24 cellular contexts compared by ENCODE assay signal in genomic region chr7:99019523-99020412, GRCh38.
A peak's percentile ranks its signal among the peaks of the same experiment; 100 is the strongest.
DNase-seq lines count a peak whose midpoint lies in the region; ATAC-seq, FAIRE-seq and TF ChIP-seq lines count a peak whose summit lies in the region.
"Had no signal": no experiment of that assay in that cellular context is flagged by ENCODE, and none has a peak within 500 bp of the region (broad histone marks: within the 10 kb centered on the region; RNA-seq: fewer than 3 reads in every experiment).

No MANE protein-coding gene starts in this region.

- H3K4ac ChIP-seq in H9 (ENCODE audit: low read depth, low read length), result no peak overlapping the region

- no peak overlapping the region for H3T11ph ChIP-seq in H9 (ENCODE audit: low read length)

- no peak overlapping the region for H2BK20ac ChIP-seq in H9 (ENCODE audit: low read depth, low read length, poor library complexity, severe bottlenecking)

- no peak overlapping the region for H2AK5ac ChIP-seq in H9 (ENCODE audit: insufficient read length, low read length)

- H3K56ac ChIP-seq in H9 (ENCODE audit: insufficient read length, low read depth, low read length), result no peak overlapping the region

- no peak overlapping the region for H3K9ac ChIP-seq in H9 (ENCODE audit: extremely low read depth, insufficient read length, low read length)

- peaks cover 12% of the 10 kb centered on the region for H3K36me3 ChIP-seq in suprapubic skin

- H3K14ac ChIP-seq in H9 (ENCODE audit: insufficient read depth, low read length), result no peak overlapping the region

- H3K4me1 Mint-ChIP-seq in H9, result peaks cover 7 to 8% of the 10 kb centered on the region in 2 experiments; a peak in 3 of 4 replicates
- H3K4me1 Mint-ChIP-seq in WTC11, result peaks cover 13% of the 10 kb centered on the region

- H3K4me3 Mint-ChIP-seq in H9 (no peak overlapping the region), WTC11 (no peak overlapping the region)
- H3K4me3 Mint-ChIP-seq: activated B cell treated with CpG ODN at 0.5 μM for 24 hours; activated CD4-positive, alpha-beta memory T cell treated with anti-CD3 and anti-CD28 coated beads for 36 hours; brain; CD4-positive, CD25-positive, alpha-beta regulatory T cell had no signal

- intact Hi-C loops in left colon (cut with DNase I, micrococcal nuclease), result no loop called here

- H3K4me1 ChIP-seq in H9 (ENCODE audit: insufficient read depth, low read length), result no peaks in the 10 kb centered on the region
- peaks cover 27% of the 10 kb centered on the region for H3K4me1 ChIP-seq in suprapubic skin

- H4K20me1 ChIP-seq in H9 (ENCODE audit: control insufficient read depth, insufficient read depth, insufficient read length), result no peaks in the 10 kb centered on the region

- CTCF ChIA-PET in WTC11 (lab: Charles Lee), result no interaction called here

- H3K4me2 ChIP-seq in H9 (ENCODE audit: insufficient read depth, insufficient read length, low read length), result no peak overlapping the region
- H3K4me2 ChIP-seq: smooth muscle cell had no signal

- DNase-seq in H9 (no peak), WTC11 (ENCODE audit: low spot score) (no peak), left colon (no peak), suprapubic skin (ENCODE audit: low spot score in 2 of 2) (peak; percentile 31 to 40), NCI-H2081 (lab: John Stamatoyannopoulos, UW) (no peak), D721Med (ENCODE audit: insufficient read length, low spot score) (no peak)
- DNase-seq: activated B cell treated with CpG ODN at 0.5 μM for 24 hours; CD4-positive, CD25-positive, alpha-beta regulatory T cell; colonic mucosa; IMR-90; NCI-H1105; NCI-H2081 treated with DMSO at 0.1 percent for 48 hours; NCI-H446 treated with DMSO at 0.1 percent for 48 hours; SHP77; SW 1271 had no signal

- ATAC-seq in WTC11, result no peak
- ATAC-seq in left colon, result peak; percentile 35
- no peak for ATAC-seq in GM18867 (IDR thresholded peaks at IDR 0.05; ENCODE audit: unreplicated experiment)
- ATAC-seq: gastroesophageal sphincter had no signal

- TF ChIP-seq POLR2A in suprapubic skin (IDR thresholded peaks at IDR 0.05), result no peak

- H2BK5ac ChIP-seq in H9 (ENCODE audit: insufficient read length, low read length), result no peak overlapping the region

- no peaks in the 10 kb centered on the region for H3K9me3 Mint-ChIP-seq in H9
- no peaks in the 10 kb centered on the region for H3K9me3 Mint-ChIP-seq in WTC11
- H3K9me3 Mint-ChIP-seq: activated B cell treated with CpG ODN at 0.5 μM for 24 hours; activated CD4-positive, alpha-beta memory T cell treated with anti-CD3 and anti-CD28 coated beads for 36 hours had no signal

- peak overlapping the region in 2 of 3 experiments; percentile 22 to 71; a peak in 4 of 7 replicates for H3K27ac Mint-ChIP-seq in H9
- H3K27ac Mint-ChIP-seq in WTC11, result peak overlapping the region; percentile 35; the same call in 1 of the 2 replicates
- H3K27ac Mint-ChIP-seq: activated B cell treated with CpG ODN at 0.5 μM for 24 hours; activated CD4-positive, alpha-beta memory T cell treated with anti-CD3 and anti-CD28 coated beads for 36 hours had no signal

- no peaks in the 10 kb centered on the region for H3K23me2 ChIP-seq in H9 (ENCODE audit: insufficient read length, low read depth, low read length, poor library complexity, severe bottlenecking)

- no peak overlapping the region for H2BK120ac ChIP-seq in H9 (ENCODE audit: low read depth, low read length, poor library complexity, severe bottlenecking)

- no peak overlapping the region for H4K8ac ChIP-seq in H9 (replicated peaks; ENCODE audit: insufficient read length, low read depth, low read length)

- no peaks in the 10 kb centered on the region for H3K79me1 ChIP-seq in H9 (ENCODE audit: insufficient read depth, low read depth, low read length, poor library complexity, severe bottlenecking)

- H2BK15ac ChIP-seq in H9 (ENCODE audit: low read depth, low read length), result no peak overlapping the region

- no peak overlapping the region for H3K4me3 ChIP-seq in suprapubic skin
- H3K4me3 ChIP-seq: adrenal gland, colonic mucosa, gastroesophageal sphincter, smooth muscle cell had no signal

- no CpG with 5 or more reads among the region's 12 CpGs for WGBS in H9 (ENCODE audit: extremely low coverage, insufficient read length, low lambda C conversion rate)
- 78% methylated on average over 12 of the region's 12 CpGs for WGBS in suprapubic skin

- H3K27me3 Mint-ChIP-seq in H9 (ENCODE audit: low read depth), result no peaks in the 10 kb centered on the region
- H3K27me3 Mint-ChIP-seq in WTC11 (ENCODE audit: low read depth), result no peaks in the 10 kb centered on the region
- H3K27me3 Mint-ChIP-seq: activated B cell treated with CpG ODN at 0.5 μM for 24 hours; activated CD4-positive, alpha-beta memory T cell treated with anti-CD3 and anti-CD28 coated beads for 36 hours; brain; CD4-positive, CD25-positive, alpha-beta regulatory T cell had no signal

- no peak for TF ChIP-seq EP300 in suprapubic skin (IDR thresholded peaks at IDR 0.05)

- H2AFZ ChIP-seq in H9 (ENCODE audit: low read length), result no peak overlapping the region

- H3K36me3 Mint-ChIP-seq in H9 (ENCODE audit: insufficient read depth in 1 of 3, low read depth in 3 of 3) (peaks cover 21 to 47% (median 37%) of the 10 kb centered on the region in 3 experiments), WTC11 (peaks cover 35% of the 10 kb centered on the region)

- FAIRE-seq in D721Med (lab: Jason Lieb, UNC), result no peak
- FAIRE-seq: endometrium, G401.6, islet of Langerhans had no signal

- no peak overlapping the region for H3K23ac ChIP-seq in H9 (ENCODE audit: insufficient read length, low read depth, low read length)

- H3K27ac ChIP-seq in H9 (ENCODE audit: insufficient read length, low read depth, low read length), result no peak overlapping the region
- no peak overlapping the region for H3K27ac ChIP-seq in suprapubic skin
- H3K27ac ChIP-seq: adrenal gland, colonic mucosa, gastroesophageal sphincter had no signal

- H2BK12ac ChIP-seq in H9 (ENCODE audit: insufficient read length, low read depth, low read length), result no peak overlapping the region

- TF ChIP-seq CTCF in H9 (conservative IDR thresholded peaks at IDR 0.05) (no peak), WTC11 (IDR thresholded peaks at IDR 0.05) (no peak), suprapubic skin (IDR thresholded peaks at IDR 0.05) (no peak), D721Med (IDR thresholded peaks at IDR 0.05; ENCODE audit: insufficient read depth, missing control alignments) (no peak)

- H3K79me2 ChIP-seq in H9 (ENCODE audit: insufficient read depth, low read length), result no peaks in the 10 kb centered on the region

- H3K27me3 ChIP-seq in H9 (ENCODE audit: insufficient read depth, low read length) (peaks cover 2% of the 10 kb centered on the region; the same call in 1 of the 2 replicates), suprapubic skin (no peaks in the 10 kb centered on the region)
- H3K27me3 ChIP-seq: adrenal gland, colonic mucosa, gastroesophageal sphincter had no signal

- no peak overlapping the region for H4K5ac ChIP-seq in H9 (ENCODE audit: insufficient read length, low read depth, low read length)

- no peak overlapping the region for H4K91ac ChIP-seq in H9 (ENCODE audit: insufficient read length, low read depth, low read length)

- POLR2A ChIA-PET in WTC11 (lab: Charles Lee), result no interaction called here

- H3K9me3 ChIP-seq in H9 (ENCODE audit: control insufficient read depth, low read depth, low read length) (no peaks in the 10 kb centered on the region), suprapubic skin (no peaks in the 10 kb centered on the region)
- H3K9me3 ChIP-seq: adrenal gland, colonic mucosa, gastroesophageal sphincter had no signal

- no peak overlapping the region for H3K18ac ChIP-seq in H9 (ENCODE audit: insufficient read length, low read depth, low read length)

TF ChIP-seq in WTC11, 78 proteins besides CTCF, POLR2A, EP300 and RAD21:
- TF ChIP-seq ZNF138 (CRISPR knock-in tag; conservative IDR thresholded peaks at IDR 0.05) (no peak), STAT6 (CRISPR knock-in tag; conservative IDR thresholded peaks at IDR 0.05; ENCODE audit: low read depth) (no peak), FOXJ3 (CRISPR knock-in tag; IDR thresholded peaks at IDR 0.05; ENCODE audit: borderline replicate concordance) (no peak), SP1 (CRISPR knock-in tag; conservative IDR thresholded peaks at IDR 0.05) (no peak), RORB (CRISPR knock-in tag; IDR thresholded peaks at IDR 0.05) (no peak), KAT7 (CRISPR knock-in tag; IDR thresholded peaks at IDR 0.05; ENCODE audit: borderline replicate concordance) (no peak), NFATC4 (CRISPR knock-in tag; IDR thresholded peaks at IDR 0.05) (no peak)

Comparison
In these comparisons a context has a peak if more than half of its experiments do, and no peak if none do; other contexts are left out.
1. DNase-seq: peak in suprapubic skin (2 of 2); none in H9 (single experiment), WTC11 (single experiment), left colon (0 of 2), NCI-H2081 (0 of 2) and D721Med (single experiment).